8 cellular contexts compared by ENCODE assay signal in genomic region chr6:93721386-93722048, GRCh38.
DNase-seq lines count a peak whose midpoint lies in the region; ATAC-seq and TF ChIP-seq lines count a peak whose summit lies in the region.

No MANE protein-coding gene starts in this region.

- ATAC-seq in GM21717 (IDR thresholded peaks at IDR 0.05; ENCODE audit: unreplicated experiment) = no peak
- ATAC-seq in HG03025 (IDR thresholded peaks at IDR 0.05; ENCODE audit: low FRiP score, unreplicated experiment) = no peak

- H3K36me3 ChIP-seq in brain microvascular endothelial cell (replicated peaks) = no peaks in the 10 kb centered on the region

- H3K27ac Mint-ChIP-seq in activated naive CD4-positive, alpha-beta T cell treated with anti-CD3 and anti-CD28 coated beads for 36 hours = no peak overlapping the region

- no peak overlapping the region for H3K4me3 ChIP-seq in brain microvascular endothelial cell (ENCODE audit: low read depth, low read length)

- CTCF ChIA-PET in activated naive CD4-positive, alpha-beta T cell treated with anti-CD3 and anti-CD28 coated beads for 36 hours (lab: Charles Lee) = interaction anchor here (0.5 kb wide), 1 partner anchor 129 kb away, joined by 4 read pairs; no protein-coding TSS in a partner anchor

- TF ChIP-seq CTCF in GM12873 (IDR thresholded peaks at IDR 0.05; ENCODE audit: insufficient read depth, low read depth, low read length, missing control alignments) (peak; percentile 7), brain microvascular endothelial cell (IDR thresholded peaks at IDR 0.05; ENCODE audit: low read depth, low read length, missing control alignments) (peak; percentile 78)

- DNase-seq in NCI-H2081 (lab: John Stamatoyannopoulos, UW) (peak; percentile 84 to 94), brain microvascular endothelial cell (peak; percentile 43), myocyte (ENCODE audit: low read depth) (peak; percentile 65), AG08395 (ENCODE audit: low spot score) (no peak)
- no peak for DNase-seq in activated naive CD4-positive, alpha-beta T cell treated with anti-CD3 and anti-CD28 coated beads for 36 hours

- no peak overlapping the region for H3K27ac ChIP-seq in brain microvascular endothelial cell

- H3K4me3 Mint-ChIP-seq in activated naive CD4-positive, alpha-beta T cell treated with anti-CD3 and anti-CD28 coated beads for 36 hours = no peak overlapping the region

- H3K4me1 Mint-ChIP-seq in activated naive CD4-positive, alpha-beta T cell treated with anti-CD3 and anti-CD28 coated beads for 36 hours (ENCODE audit: low read depth) = no peaks in the 10 kb centered on the region

- in situ Hi-C loops in brain microvascular endothelial cell (cut with HindIII; ENCODE audit: low pct_ligation_motif_present, low sequenced_read_pairs) = no loop called here

- H3K9me3 Mint-ChIP-seq in activated naive CD4-positive, alpha-beta T cell treated with anti-CD3 and anti-CD28 coated beads for 36 hours = peaks cover under 1% of the 10 kb centered on the region

- H3K36me3 Mint-ChIP-seq in activated naive CD4-positive, alpha-beta T cell treated with anti-CD3 and anti-CD28 coated beads for 36 hours (ENCODE audit: low read depth) = no peaks in the 10 kb centered on the region

- intact Hi-C loops in activated naive CD4-positive, alpha-beta T cell treated with anti-CD3 and anti-CD28 coated beads for 36 hours (cut with micrococcal nuclease) = no loop called here

- H3K27me3 ChIP-seq in brain microvascular endothelial cell (replicated peaks) = no peaks in the 10 kb centered on the region

- H3K27me3 Mint-ChIP-seq in activated naive CD4-positive, alpha-beta T cell treated with anti-CD3 and anti-CD28 coated beads for 36 hours (ENCODE audit: low read depth) = no peaks in the 10 kb centered on the region

Comparison
In these comparisons a context has a peak if more than half of its experiments do, and no peak if none do; other contexts are left out.
1. DNase-seq: peak in NCI-H2081 (2 of 2), brain microvascular endothelial cell (single experiment) and myocyte (single experiment); none in AG08395 (single experiment) and activated naive CD4-positive, alpha-beta T cell treated with anti-CD3 and anti-CD28 coated beads for 36 hours (single experiment).